18 cellular contexts compared by ENCODE assay signal in genomic region chr1:204692320-204692851, GRCh38. TPM values are rescaled to one million over a fixed set of nuclear protein-coding genes. Genes with fewer than 3 reads are reported as not detected.
DNase-seq lines count a peak whose midpoint lies in the region; ATAC-seq and TF ChIP-seq lines count a peak whose summit lies in the region.
"Had no signal": no experiment of that assay in that cellular context is flagged by ENCODE, and none has a peak within 500 bp of the region (broad histone marks: within the 10 kb centered on the region; RNA-seq: fewer than 3 reads in every experiment).

No MANE protein-coding gene starts in this region.

- H3K36me3 Mint-ChIP-seq in activated CD8-positive, alpha-beta memory T cell treated with anti-CD3 and anti-CD28 coated beads, Interleukin-2, amount 10 ng/mL, durations not matched to agents 7 days and 5 days, result no peaks in the 10 kb centered on the region
- H3K36me3 Mint-ChIP-seq: activated naive CD4-positive, alpha-beta T cell treated with anti-CD3 and anti-CD28 coated beads, Interleukin-2, amount 50 U/mL, for 24 hours had no signal

- peak overlapping the region; percentile 2 for H3K27ac Mint-ChIP-seq in activated CD8-positive, alpha-beta memory T cell treated with anti-CD3 and anti-CD28 coated beads, Interleukin-2, amount 10 ng/mL, durations not matched to agents 7 days and 5 days
- H3K27ac Mint-ChIP-seq: activated naive CD4-positive, alpha-beta T cell treated with anti-CD3 and anti-CD28 coated beads, Interleukin-2, amount 50 U/mL, for 24 hours; T-helper 17 cell had no signal

- no peaks in the 10 kb centered on the region for H3K79me2 ChIP-seq in PC-3 (ENCODE audit: low read length)

- no peaks in the 10 kb centered on the region for H3K36me3 ChIP-seq in PC-3 (ENCODE audit: low read depth, low read length)
- H3K36me3 ChIP-seq in iPS-15b (ENCODE audit: control insufficient read depth, insufficient read depth, low read length), result no peaks in the 10 kb centered on the region
- H3K36me3 ChIP-seq: tibial nerve had no signal

- no peak overlapping the region for H3K27ac ChIP-seq in PC-3 (ENCODE audit: low read length)
- H3K27ac ChIP-seq: tibial nerve had no signal

- no peaks in the 10 kb centered on the region for H3F3A ChIP-seq in PC-3 (ENCODE audit: low read length, unreplicated experiment)

- intact Hi-C loops in PC-3 (cut with micrococcal nuclease), result no loop called here
- intact Hi-C loops in lower leg skin (cut with DNase I; ENCODE audit: low total_unique reads), result no loop called here

- POLR2A ChIA-PET in PC-3 (lab: Charles Lee; ENCODE audit: unreplicated experiment), result no interaction called here

- no peaks in the 10 kb centered on the region for H4K20me1 ChIP-seq in PC-3 (ENCODE audit: low read length)

- H3K27me3 ChIP-seq in PC-3 (ENCODE audit: low read length), result no peaks in the 10 kb centered on the region
- H3K27me3 ChIP-seq in iPS-15b (ENCODE audit: control insufficient read depth, insufficient read depth, low read length), result peaks cover 36% of the 10 kb centered on the region

- no peak overlapping the region for H3K4me3 Mint-ChIP-seq in activated CD8-positive, alpha-beta memory T cell treated with anti-CD3 and anti-CD28 coated beads, Interleukin-2, amount 10 ng/mL, durations not matched to agents 7 days and 5 days
- H3K4me3 Mint-ChIP-seq: activated naive CD4-positive, alpha-beta T cell treated with anti-CD3 and anti-CD28 coated beads, Interleukin-2, amount 50 U/mL, for 24 hours; T-helper 17 cell had no signal

- CTCF ChIA-PET in activated CD8-positive, alpha-beta memory T cell treated with anti-CD3 and anti-CD28 coated beads, Interleukin-2, amount 10 ng/mL, durations not matched to agents 7 days and 5 days (lab: Charles Lee), result interaction anchor here (1.3 kb wide), 1 partner anchor 114 kb away, joined by 3 read pairs; no protein-coding TSS in a partner anchor
- CTCF ChIA-PET in PC-3 (lab: Charles Lee), result interaction anchor here (0.7 kb wide), 3 partner anchors 55 to 237 kb away, joined by 3 to 4 read pairs (median 4); no protein-coding TSS in a partner anchor

- no peak for TF ChIP-seq POLR2A in lower leg skin (IDR thresholded peaks at IDR 0.05)

- H2AFZ ChIP-seq in PC-3 (ENCODE audit: low read length), result no peak overlapping the region

- BruUV-seq in PC-3 (replicated peaks; lab: Mats Ljungman, UMichigan), result no TSS peak

- peaks cover 9% of the 10 kb centered on the region for H3K4me1 Mint-ChIP-seq in activated CD8-positive, alpha-beta memory T cell treated with anti-CD3 and anti-CD28 coated beads, Interleukin-2, amount 10 ng/mL, durations not matched to agents 7 days and 5 days
- H3K4me1 Mint-ChIP-seq: activated naive CD4-positive, alpha-beta T cell treated with anti-CD3 and anti-CD28 coated beads, Interleukin-2, amount 50 U/mL, for 24 hours had no signal

- H3K9me3 ChIP-seq in PC-3 (ENCODE audit: low read length) (no peaks in the 10 kb centered on the region), iPS-15b (ENCODE audit: control insufficient read depth, insufficient read depth, low read length) (no peaks in the 10 kb centered on the region)
- H3K9me3 ChIP-seq: tibial nerve had no signal

- no peaks in the 10 kb centered on the region for H3K9me3 Mint-ChIP-seq in activated CD8-positive, alpha-beta memory T cell treated with anti-CD3 and anti-CD28 coated beads, Interleukin-2, amount 10 ng/mL, durations not matched to agents 7 days and 5 days (ENCODE audit: low read depth)
- H3K9me3 Mint-ChIP-seq: activated naive CD4-positive, alpha-beta T cell treated with anti-CD3 and anti-CD28 coated beads, Interleukin-2, amount 50 U/mL, for 24 hours had no signal

- H3K4me3 ChIP-seq in PC-3 (ENCODE audit: low read length) (no peak overlapping the region), iPS-15b (ENCODE audit: low read depth, low read length) (peak overlapping the region; percentile 15), lower leg skin (ENCODE audit: low read depth, poor library complexity, severe bottlenecking) (no peak overlapping the region)
- H3K4me3 ChIP-seq: tibial nerve had no signal

- TF ChIP-seq CTCF in PC-3 (conservative IDR thresholded peaks at IDR 0.05; ENCODE audit: low read depth, low read length) (peak; percentile 83), lower leg skin (IDR thresholded peaks at IDR 0.05) (no peak)

- H3K27me3 Mint-ChIP-seq in activated CD8-positive, alpha-beta memory T cell treated with anti-CD3 and anti-CD28 coated beads, Interleukin-2, amount 10 ng/mL, durations not matched to agents 7 days and 5 days, result peaks cover 36% of the 10 kb centered on the region
- H3K27me3 Mint-ChIP-seq: activated naive CD4-positive, alpha-beta T cell treated with anti-CD3 and anti-CD28 coated beads, Interleukin-2, amount 50 U/mL, for 24 hours had no signal

- H3K4me1 ChIP-seq in PC-3 (ENCODE audit: insufficient read depth, low read length) (no peaks in the 10 kb centered on the region), iPS-15b (ENCODE audit: control insufficient read depth, insufficient read depth, low read length) (peaks cover 10% of the 10 kb centered on the region)
- H3K4me1 ChIP-seq: tibial nerve had no signal

- no peak for ATAC-seq in activated CD8-positive, alpha-beta memory T cell treated with anti-CD3 and anti-CD28 coated beads, Interleukin-2, amount 10 ng/mL, durations not matched to agents 7 days and 5 days
- peak; percentile 66 for ATAC-seq in PC-3
- ATAC-seq in GM18873 (IDR thresholded peaks at IDR 0.05; ENCODE audit: low FRiP score, unreplicated experiment), result no peak
- ATAC-seq: T-helper 17 cell had no signal

- H3K9me2 ChIP-seq in PC-3 (replicated peaks; ENCODE audit: low read length), result no peaks in the 10 kb centered on the region

- no peak overlapping the region for H3K4me2 ChIP-seq in PC-3 (ENCODE audit: low read length)

- DNase-seq in activated CD8-positive, alpha-beta memory T cell treated with anti-CD3 and anti-CD28 coated beads, Interleukin-2, amount 10 ng/mL, durations not matched to agents 7 days and 5 days, result no peak
- no peak for DNase-seq in activated CD8-positive, alpha-beta memory T cell treated with anti-CD3 and anti-CD28 coated beads for 24 hours
- DNase-seq in PC-3, result peak; percentile 52
- DNase-seq in lower leg skin (ENCODE audit: low spot score in 2 of 2), result no peak
- no peak for DNase-seq in DMS114 treated with DMSO at 0.1 percent for 48 hours (lab: John Stamatoyannopoulos, UW; ENCODE audit: unreplicated experiment)
- DNase-seq in COLO829 (ENCODE audit: low spot score), result no peak
- DNase-seq: DMS79; effector CD8-positive, alpha-beta T cell; KBM-7; mesenchymal stem cell; NCI-H510A treated with DMSO at 0.1 percent for 48 hours; RPMI8226; stimulated activated CD4-positive, alpha-beta T cell treated with anti-CD3 and anti-CD28 coated beads, Interleukin-4, amount 100 ng/mL, for 1 hour; T-helper 17 cell had no signal

- 50 to 55% methylated on average over 2 of the region's 2 CpGs for WGBS in lower leg skin, 2 donors

- no peak overlapping the region for H3K9ac ChIP-seq in PC-3 (ENCODE audit: low read length)
- H3K9ac ChIP-seq in iPS-15b (ENCODE audit: low read depth, low read length), result no peak overlapping the region

RNA-seq across cellular contexts. Expression of gene LRRN2, which starts 6.8 kb away (rescaled TPM):
- not detected for total RNA-seq in activated CD8-positive, alpha-beta memory T cell treated with anti-CD3 and anti-CD28 coated beads, Interleukin-2, amount 10 ng/mL, durations not matched to agents 7 days and 5 days
- 5.0 and 9.0 TPM in 2 replicates for total RNA-seq in PC-3 (2014; rRNA removed)
- total RNA-seq in lower leg skin, result under 1 TPM in 2 of 4 donors, not detected in 2; 0.10 to 0.32 TPM
- total RNA-seq: T-helper 17 cell had no signal
